ENCODE assay signal across 14 cellular contexts in genomic region chr13:27131906-27132305, GRCh38. TPM values are rescaled to one million over a fixed set of nuclear protein-coding genes. Genes with fewer than 3 reads are reported as not detected.
DNase-seq lines count a peak whose midpoint lies in the region; ATAC-seq, FAIRE-seq and TF ChIP-seq lines count a peak whose summit lies in the region.
"Had no signal": no experiment of that assay in that cellular context is flagged by ENCODE, and none has a peak within 500 bp of the region (broad histone marks: within the 10 kb centered on the region; RNA-seq: fewer than 3 reads in every experiment).

No MANE protein-coding gene starts in this region.

- H3K27me3 Mint-ChIP-seq in Calu3 (ENCODE audit: unreplicated experiment) (no peaks in the 10 kb centered on the region), T-helper 17 cell (no peaks in the 10 kb centered on the region)
- H3K27me3 Mint-ChIP-seq: naive thymus-derived CD8-positive, alpha-beta T cell had no signal

- no peak for ATAC-seq in A549
- ATAC-seq in T-helper 17 cell = no peak
- ATAC-seq in HG03159 (IDR thresholded peaks at IDR 0.05; ENCODE audit: unreplicated experiment) = no peak

- H3K4me3 Mint-ChIP-seq in Calu3 (ENCODE audit: low read depth, unreplicated experiment) (no peak overlapping the region), T-helper 17 cell (peak overlapping the region; percentile 68)

- H3K36me3 ChIP-seq in prostate gland = no peaks in the 10 kb centered on the region

- FAIRE-seq in A549 (lab: Jason Lieb, UNC) = no peak

- CTCF ChIA-PET in A549 (lab: Yijun Ruan, JAX) = interaction anchor here (1.4 kb wide), 1 partner anchor 72 kb away, joined by 5 read pairs; no protein-coding TSS in a partner anchor
- CTCF ChIA-PET in Calu3 (lab: Charles Lee) = no interaction called here

- no peaks in the 10 kb centered on the region for H3K9me3 Mint-ChIP-seq in Calu3 (ENCODE audit: low read depth, unreplicated experiment)

- peaks cover 5% of the 10 kb centered on the region; the same call in 1 of the 3 replicates for H3K9me3 ChIP-seq in A549
- no peaks in the 10 kb centered on the region for H3K9me3 ChIP-seq in T-helper 17 cell (ENCODE audit: control insufficient read depth, low read length, poor library complexity, severe bottlenecking)
- no peaks in the 10 kb centered on the region for H3K9me3 ChIP-seq in prostate gland

- peak overlapping the region; percentile 67 for H3K27ac Mint-ChIP-seq in Calu3 (ENCODE audit: unreplicated experiment)
- H3K27ac Mint-ChIP-seq in T-helper 17 cell = peak overlapping the region; percentile 91

- 0 out of 3 replicates have a peak overlapping the region, but pooled peaks have one; percentile 32 for H3K4me2 ChIP-seq in A549
- H3K4me2 ChIP-seq: BLaER1 had no signal

- POLR2A ChIA-PET in A549 (lab: Yijun Ruan, JAX) = no interaction called here

- no peak for TF ChIP-seq POLR2A in A549 (IDR thresholded peaks at IDR 0.05; ENCODE audit: low read length)
- no peak for TF ChIP-seq POLR2A in prostate gland (IDR thresholded peaks at IDR 0.05)

- 89% methylated on average over 3 of the region's 3 CpGs for WGBS in A549 (ENCODE audit: missing lambda C conversion rate)
- 95% methylated on average over 3 of the region's 3 CpGs for WGBS in prostate gland

- intact Hi-C loops in Calu3 (cut with micrococcal nuclease; ENCODE audit: unreplicated experiment) = loop anchor here (5.0 kb wide), 1 partner anchor 35 kb away; no protein-coding TSS in a partner anchor
- intact Hi-C loops in prostate gland (cut with DNase I) = no loop called here

- BruUV-seq in Calu3 (replicated peaks; lab: Mats Ljungman, UMichigan) = no TSS peak

- DNase-seq in A549 (ENCODE audit: low read depth in 1 of 2, low spot score in 1 of 2) (no peak), Calu3 (no peak), T-helper 17 cell (no peak), epithelial cell of prostate (ENCODE audit: low read depth, low spot score) (no peak), prostate gland (ENCODE audit: low spot score) (no peak), SKM-1 (lab: John Stamatoyannopoulos, UW; ENCODE audit: unreplicated experiment) (no peak)
- no peak for DNase-seq in activated effector memory CD4-positive, alpha-beta T cell treated with Interleukin-2 at 50 U/mL for 16 hours
- DNase-seq: NCI-H1694 treated with DMSO at 0.1 percent for 48 hours; retina; stimulated activated CD4-positive, alpha-beta T cell treated with anti-CD3 and anti-CD28 coated beads, Interleukin-4, amount 100 ng/mL, for 1 hour; stimulated activated naive CD4-positive, alpha-beta T cell had no signal

- H3K36me3 Mint-ChIP-seq in Calu3 (ENCODE audit: insufficient read depth, unreplicated experiment) (no peaks in the 10 kb centered on the region), T-helper 17 cell (ENCODE audit: low read depth) (no peaks in the 10 kb centered on the region)

- H3K4me1 Mint-ChIP-seq in Calu3 (ENCODE audit: low read depth, unreplicated experiment) (peaks cover 28% of the 10 kb centered on the region), T-helper 17 cell (peaks cover 49% of the 10 kb centered on the region)

- H3K4me1 ChIP-seq in A549 (peaks cover 32% of the 10 kb centered on the region), prostate gland (replicated peaks) (no peaks in the 10 kb centered on the region)

- H3K27me3 ChIP-seq in prostate gland (replicated peaks; ENCODE audit: insufficient read depth) = no peaks in the 10 kb centered on the region
- H3K27me3 ChIP-seq: BLaER1 had no signal

- TF ChIP-seq CTCF in A549 (IDR thresholded peaks at IDR 0.05) (no peak), Calu3 (IDR thresholded peaks at IDR 0.05; ENCODE audit: unreplicated experiment) (no peak), prostate gland (IDR thresholded peaks at IDR 0.05) (no peak)

- no peak for TF ChIP-seq RAD21 in A549 (conservative IDR thresholded peaks at IDR 0.05 in 1 of 2, IDR thresholded peaks at IDR 0.05 in 1 of 2)

- no peak for TF ChIP-seq EP300 in A549 (IDR thresholded peaks at IDR 0.05)

- H3K4me3 ChIP-seq in A549 (no peak overlapping the region), prostate gland (no peak overlapping the region)
- H3K4me3 ChIP-seq: BLaER1 had no signal

- H3K27ac ChIP-seq in A549 = no peak overlapping the region
- H3K27ac ChIP-seq in epithelial cell of prostate = peak overlapping the region; percentile 49
- H3K27ac ChIP-seq in prostate gland = no peak overlapping the region
- H3K27ac ChIP-seq: BLaER1 had no signal

TF ChIP-seq in A549, 52 proteins besides CTCF, POLR2A, EP300 and RAD21:
- TF ChIP-seq PBX3 (IDR thresholded peaks at IDR 0.05) = no peak
- no peak for TF ChIP-seq REST (IDR thresholded peaks at IDR 0.05)
- no peak for TF ChIP-seq SMC3 (IDR thresholded peaks at IDR 0.05)
- no peak for TF ChIP-seq E2F6 (IDR thresholded peaks at IDR 0.05; ENCODE audit: borderline replicate concordance, low read depth)
- no peak for TF ChIP-seq CBX8 (IDR thresholded peaks at IDR 0.05)
- no peak for TF ChIP-seq MYC (IDR thresholded peaks at IDR 0.05; ENCODE audit: borderline replicate concordance, low read length)
- TF ChIP-seq FOSL2 (IDR thresholded peaks at IDR 0.05) = no peak
- TF ChIP-seq FOSL2 (CRISPR knock-in tag; IDR thresholded peaks at IDR 0.05) = no peak
- no peak for TF ChIP-seq CHD4 (IDR thresholded peaks at IDR 0.05; ENCODE audit: borderline replicate concordance)
- no peak for TF ChIP-seq NR3C1 (IDR thresholded peaks at IDR 0.05)
- TF ChIP-seq HDAC2 (IDR thresholded peaks at IDR 0.05) = no peak
- no peak for TF ChIP-seq JUN (IDR thresholded peaks at IDR 0.05)
- no peak for TF ChIP-seq EHMT2 (IDR thresholded peaks at IDR 0.05; ENCODE audit: low read depth)
- TF ChIP-seq ATOH8 (CRISPR knock-in tag; IDR thresholded peaks at IDR 0.05; ENCODE audit: low read depth) = no peak

RNA-seq across cellular contexts. Expression of gene USP12, which starts 39.7 kb away (rescaled TPM):
- polyA plus RNA-seq in A549 (2011; rRNA removed) (20.3 and 21.2 TPM in 2 replicates), A549 (2017; fragmentation: RNase III; extraction: RNeasy Plus Mini Kit Qiagen cat#74134 plus additional on column Dnase treatment) (16.8 to 19.6 TPM (median 19.1 TPM) in 3 replicates)
- 5.5 and 6.8 TPM in 2 replicates for polyA plus RNA-seq in A549 (2012; cell fraction: cytosol; rRNA removed)
- 1.4 and 4.0 TPM in 2 replicates for polyA plus RNA-seq in A549 (2012; cell fraction: nucleus; rRNA removed)
- 4.7 and 5.4 TPM in 2 replicates for polyA minus RNA-seq in A549 (2011; rRNA and poly(A)+ RNA removed)
- total RNA-seq in Calu3 (2022) (20.6 and 20.8 TPM in 2 replicates), T-helper 17 cell (10 to 100 TPM; 36.6 to 44.5 TPM), prostate gland (10 to 100 TPM; 11.3 to 21.5 TPM)
